In the genomic region with DNA sequence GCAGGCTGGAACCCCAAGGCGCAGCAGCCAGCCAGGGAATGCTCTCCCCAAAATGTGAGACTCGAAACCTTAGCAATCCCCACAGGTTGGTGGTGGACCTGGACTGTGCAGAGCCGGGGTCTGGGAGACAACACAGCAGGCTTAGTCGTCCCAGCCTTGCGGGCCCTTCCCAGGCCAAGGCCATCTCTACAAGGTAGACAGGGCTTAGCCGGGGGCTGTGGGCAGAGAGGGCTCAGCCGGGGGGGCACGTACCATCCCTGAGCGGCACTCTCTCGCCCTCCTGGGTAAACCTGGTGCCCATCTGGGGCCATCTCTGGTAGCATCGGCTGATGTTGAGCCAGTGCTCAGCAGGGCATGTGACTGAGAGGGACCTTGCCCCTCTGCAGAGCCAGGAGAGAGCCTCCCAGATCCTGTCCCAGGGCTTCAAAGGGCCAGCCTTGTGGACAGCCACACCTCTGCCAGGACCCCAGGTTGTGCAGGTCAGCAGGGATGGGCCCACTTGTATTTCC, we compare ENCODE assay signal across 23 cellular contexts. TPM values are rescaled to one million over a fixed set of nuclear protein-coding genes. Genes with fewer than 3 reads are reported as not detected.
DNase-seq lines count a peak whose midpoint lies in the region; ATAC-seq and TF ChIP-seq lines count a peak whose summit lies in the region.
"Had no signal": no experiment of that assay in that cellular context is flagged by ENCODE, and none has a peak within 500 bp of the region (broad histone marks: within the 10 kb centered on the region; RNA-seq: fewer than 3 reads in every experiment).

No MANE protein-coding gene starts in this region.

- H3K27ac ChIP-seq in right atrium auricular region (no peak overlapping the region), right cardiac atrium (ENCODE audit: low read length) (no peak overlapping the region), aorta (ENCODE audit: low read depth in 1 of 2, low read length in 2 of 2) (no peak overlapping the region)
- H3K27ac ChIP-seq: HL-60 had no signal

- H3K9me3 ChIP-seq in right atrium auricular region (no peaks in the 10 kb centered on the region), right cardiac atrium (ENCODE audit: control insufficient read depth, low read length) (no peaks in the 10 kb centered on the region), aorta (ENCODE audit: control insufficient read depth, low read length) (no peaks in the 10 kb centered on the region)
- H3K9me3 ChIP-seq: BE2C, HAP-1 had no signal

- intact Hi-C loops in cardiac septum (cut with DNase I): no loop called here
- intact Hi-C loops in right cardiac atrium (cut with DNase I): no loop called here
- intact Hi-C loops in posterior vena cava (cut with DNase I): loop anchor here in 1 of 2 donors (5.0 kb wide), 1 partner anchor 592 kb away; no protein-coding TSS in a partner anchor
- intact Hi-C loops in aorta (cut with DNase I): loop anchor here in 1 of 2 donors (5.0 kb wide), 1 partner anchor 38 kb away; no protein-coding TSS in a partner anchor

- peak; percentile 66 for DNase-seq in cardiac septum (ENCODE audit: low spot score)
- no peak for DNase-seq in right atrium auricular region (ENCODE audit: low spot score)
- DNase-seq in right cardiac atrium: peak in 2 of 3 donors; percentile 8 to 25
- peak; percentile 64 for DNase-seq in posterior vena cava (ENCODE audit: low spot score)
- peak; percentile 38 to 66 for DNase-seq in aorta
- DNase-seq in islet precursor cell: no peak
- DNase-seq in SKM-1 treated with dmso at 0.1 percent for 144 hours (lab: John Stamatoyannopoulos, UW; ENCODE audit: unreplicated experiment): no peak
- DNase-seq in NCI-H1694 treated with DMSO at 0.1 percent for 48 hours (lab: John Stamatoyannopoulos, UW): no peak
- DNase-seq: BE2C; CD4-positive, CD25-positive, alpha-beta regulatory T cell; KBM-7; MM.1S; NCI-H1048; NCI-H1436; NCI-H1930; NCI-H748 treated with DMSO at 0.1 percent for 48 hours; SHP77 had no signal

- WGBS in right cardiac atrium: 92% methylated on average over 11 of the region's 11 CpGs
- WGBS in aorta, 2 donors: 94 to 96% methylated on average over 11 of the region's 11 CpGs

- H3K36me3 ChIP-seq in right atrium auricular region (no peaks in the 10 kb centered on the region), aorta (ENCODE audit: control insufficient read depth in 1 of 2, insufficient read depth in 2 of 2, low read length in 1 of 2) (no peaks in the 10 kb centered on the region)
- H3K36me3 ChIP-seq: BE2C, HAP-1 had no signal

- no peak for TF ChIP-seq CTCF in right atrium auricular region (IDR thresholded peaks at IDR 0.05)

- H3K27me3 ChIP-seq in right atrium auricular region: no peaks in the 10 kb centered on the region
- H3K27me3 ChIP-seq in right cardiac atrium (ENCODE audit: control insufficient read depth, insufficient read depth): no peaks in the 10 kb centered on the region
- no peaks in the 10 kb centered on the region for H3K27me3 ChIP-seq in aorta (ENCODE audit: control insufficient read depth in 1 of 2, insufficient read depth in 2 of 2, low read length in 1 of 2)

- H3K4me1 ChIP-seq in right atrium auricular region (no peaks in the 10 kb centered on the region), right cardiac atrium (ENCODE audit: control insufficient read depth, insufficient read depth, low read length) (no peaks in the 10 kb centered on the region), aorta (ENCODE audit: control insufficient read depth in 1 of 2, insufficient read depth in 2 of 2, low read length in 2 of 2) (no peaks in the 10 kb centered on the region)
- H3K4me1 ChIP-seq: BE2C, HAP-1 had no signal

- no peak for ATAC-seq in right cardiac atrium
- no peak for ATAC-seq in aorta (ENCODE audit: low FRiP score)
- ATAC-seq: GM23338 had no signal

- H3K4me3 ChIP-seq in right atrium auricular region (no peak overlapping the region), right cardiac atrium (ENCODE audit: low read length) (no peak overlapping the region), aorta (ENCODE audit: low read length in 2 of 2) (no peak overlapping the region)
- H3K4me3 ChIP-seq: GM23338, HAP-1 had no signal

RNA-seq across cellular contexts. Expression of gene ACTRT2, which starts 2.2 kb away (rescaled TPM):
- total RNA-seq in cardiac septum (not detected), right atrium auricular region (not detected), right cardiac atrium (not detected), posterior vena cava (not detected), aorta (not detected)
- polyA plus RNA-seq in right cardiac atrium (not detected), aorta (not detected)
- total RNA-seq: A673; CD4-positive, CD25-positive, alpha-beta regulatory T cell; GM23338; HT-29; NCI-H460 had no signal
- polyA plus RNA-seq: CD4-positive, CD25-positive, alpha-beta regulatory T cell; GM23338 had no signal

RNA-seq across cellular contexts. Expression of gene PRDM16, which starts 49.9 kb away (rescaled TPM):
- total RNA-seq in cardiac septum: 12.9 TPM
- 1 to 10 TPM in 1 of 2 donors, under 1 TPM in 1; 0.22 to 3.3 TPM for total RNA-seq in right atrium auricular region
- 1 to 10 TPM; 1.1 to 2.9 (median 1.8) TPM for total RNA-seq in right cardiac atrium
- 1.9 TPM for polyA plus RNA-seq in right cardiac atrium
- total RNA-seq in posterior vena cava: 10 to 100 TPM; 15.8 to 21.1 TPM
- 10 to 100 TPM; 61.9 to 80.7 TPM for total RNA-seq in aorta
- polyA plus RNA-seq in aorta: 10 to 100 TPM in 1 of 2 donors, 1 to 10 TPM in 1; 5.0 to 21.1 TPM
- total RNA-seq: HT-29 had no signal
- polyA plus RNA-seq: CD4-positive, CD25-positive, alpha-beta regulatory T cell had no signal

Comparison
In these comparisons a context has a peak if more than half of its experiments do, and no peak if none do; other contexts are left out.
1. DNase-seq: peak in cardiac septum (single experiment), right cardiac atrium (2 of 3), posterior vena cava (single experiment) and aorta (2 of 2); none in right atrium auricular region (single experiment), islet precursor cell (single experiment), SKM-1 treated with dmso at 0.1 percent for 144 hours (single experiment) and NCI-H1694 treated with DMSO at 0.1 percent for 48 hours (single experiment).